15 cellular contexts compared by ENCODE assay signal in genomic region chr21:39489380-39489924, GRCh38. TPM values are rescaled to one million over a fixed set of nuclear protein-coding genes. Genes with fewer than 3 reads are reported as not detected.
"Had no signal": no experiment of that assay in that cellular context is flagged by ENCODE, and none has a peak within 500 bp of the region (broad histone marks: within the 10 kb centered on the region; RNA-seq: fewer than 3 reads in every experiment).

No MANE protein-coding gene starts in this region.

- DNase-seq: activated CD4-positive, alpha-beta memory T cell treated with anti-CD3 and anti-CD28 coated beads, Interleukin-2, amount 10 ng/mL, durations not matched to agents 7 days and 5 days; activated CD4-positive, alpha-beta T cell treated with anti-CD3 and anti-CD28 coated beads for 36 hours; activated CD8-positive, alpha-beta memory T cell treated with anti-CD3 and anti-CD28 coated beads, Interleukin-2, amount 50 U/mL, for 4 hours; activated gamma-delta T cell treated with Interleukin-2 at 50 U/mL for 16 hours; activated naive CD8-positive, alpha-beta T cell treated with anti-CD3 and anti-CD28 coated beads, Interleukin-2, amount 10 ng/mL, durations not matched to agents 7 days and 5 days; activated T-cell treated with anti-CD3 and anti-CD28 coated beads, Interleukin-2, amount 50 U/mL, for 72 hours; anterior cingulate cortex; endodermal cell; erythroblast; hippocampal formation; lower lobe of right lung; midbrain; naive thymus-derived CD4-positive, alpha-beta T cell; right cardiac atrium had no signal

- ATAC-seq: activated CD4-positive, alpha-beta T cell treated with anti-CD3 and anti-CD28 coated beads for 36 hours; activated T-cell treated with anti-CD3 and anti-CD28 coated beads, Interleukin-2, amount 50 U/mL, for 72 hours; lower lobe of right lung; naive thymus-derived CD4-positive, alpha-beta T cell; right cardiac atrium had no signal

RNA-seq across cellular contexts. Expression of gene LCA5L, which starts 43.9 kb away (rescaled TPM):
- total RNA-seq: activated CD4-positive, alpha-beta memory T cell treated with anti-CD3 and anti-CD28 coated beads, Interleukin-2, amount 10 ng/mL, durations not matched to agents 7 days and 5 days; activated naive CD8-positive, alpha-beta T cell treated with anti-CD3 and anti-CD28 coated beads, Interleukin-2, amount 10 ng/mL, durations not matched to agents 7 days and 5 days; naive thymus-derived CD4-positive, alpha-beta T cell; vagina had no signal
